In the genomic region with DNA sequence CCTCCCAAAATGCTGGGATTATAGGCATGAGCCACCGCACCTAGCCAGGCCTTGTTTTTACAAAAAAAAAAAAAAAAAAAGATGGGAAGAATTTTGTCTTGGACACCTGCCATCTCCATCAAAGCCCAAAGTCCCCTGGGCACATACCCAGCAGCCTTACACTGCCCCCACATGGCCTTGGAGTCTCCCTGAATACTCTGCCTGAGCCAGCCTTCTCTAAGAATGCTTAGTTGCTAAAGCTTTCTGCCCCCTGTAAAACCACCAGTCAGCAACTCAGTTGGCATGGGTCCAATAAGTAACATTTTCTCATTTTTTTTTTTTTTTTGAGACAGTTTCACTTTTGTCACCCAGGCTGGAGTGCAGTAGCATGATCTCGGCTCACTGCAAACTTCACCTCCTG, we compare ENCODE assay signal across 8 cellular contexts. TPM values are rescaled to one million over a fixed set of nuclear protein-coding genes. Genes with fewer than 3 reads are reported as not detected.
DNase-seq lines count a peak whose midpoint lies in the region; ATAC-seq, FAIRE-seq and TF ChIP-seq lines count a peak whose summit lies in the region.

No MANE protein-coding gene starts in this region.

- in situ Hi-C loops in astrocyte of the cerebellum (cut with HindIII; ENCODE audit: low sequenced_read_pairs) = no loop called here

- TF ChIP-seq POLR2A in GM12891 (IDR thresholded peaks at IDR 0.05; ENCODE audit: low read depth, low read length) = no peak

- H3K9me3 ChIP-seq in liver (ENCODE audit: control insufficient read depth in 4 of 4, low read length in 3 of 4) = no peaks in the 10 kb centered on the region

- TF ChIP-seq CTCF in astrocyte of the cerebellum (IDR thresholded peaks at IDR 0.05; ENCODE audit: low read depth, low read length, missing control alignments) (peak; percentile 39), liver (IDR thresholded peaks at IDR 0.05; ENCODE audit: low read depth, low read length, missing input control) (peak; percentile 62)

- 46% methylated on average over 2 of the region's 2 CpGs for WGBS in liver

- H3K27me3 ChIP-seq in liver (ENCODE audit: control insufficient read depth in 4 of 4, insufficient read depth in 4 of 4, low read length in 3 of 4) = no peaks in the 10 kb centered on the region

- H3K27ac ChIP-seq in liver (ENCODE audit: low read depth in 1 of 2, low read length in 2 of 2) = no peak overlapping the region

- H3K9ac ChIP-seq in liver (ENCODE audit: low read depth in 1 of 2, low read length in 2 of 2) = no peak overlapping the region

- peak; percentile 74 to 80 for TF ChIP-seq RAD21 in liver (IDR thresholded peaks at IDR 0.05)

- H3K4me1 ChIP-seq in liver (ENCODE audit: control insufficient read depth in 4 of 4, insufficient read depth in 4 of 4, low read length in 3 of 4) = peaks cover 0 to 3% (median under 1%) of the 10 kb centered on the region in 4 donors

- DNase-seq in Daoy (ENCODE audit: low read depth) (peak; percentile 24), HT-29 (ENCODE audit: low spot score) (peak; percentile 47), astrocyte of the cerebellum (ENCODE audit: low read depth) (peak; percentile 22), amniotic stem cell (lab: John Stamatoyannopoulos, UW) (no peak), GM12891 (ENCODE audit: insufficient read length, low spot score) (no peak)

- no peak overlapping the region for H3K4me3 ChIP-seq in astrocyte of the cerebellum (ENCODE audit: low read depth, low read length)
- H3K4me3 ChIP-seq in liver (ENCODE audit: low read depth in 1 of 3, low read length in 3 of 3) = no peak overlapping the region

- H3K36me3 ChIP-seq in liver (ENCODE audit: control insufficient read depth in 4 of 4, insufficient read depth in 3 of 4, low read depth in 1 of 4, low read length in 3 of 4) = no peaks in the 10 kb centered on the region

- no peak for FAIRE-seq in GM12891 (lab: Jason Lieb, UNC)

- ATAC-seq in GM19467 (IDR thresholded peaks at IDR 0.05; ENCODE audit: unreplicated experiment) = no peak
- ATAC-seq in GM21619 (IDR thresholded peaks at IDR 0.05; ENCODE audit: unreplicated experiment) = no peak

TF ChIP-seq in liver, 16 proteins besides CTCF, POLR2A, EP300 and RAD21:
- TF ChIP-seq TAF1 (conservative IDR thresholded peaks at IDR 0.05) = no peak
- TF ChIP-seq HNF4G (IDR thresholded peaks at IDR 0.05) = peak; percentile 79
- TF ChIP-seq NR2F2 (IDR thresholded peaks at IDR 0.05) = peak; percentile 55
- TF ChIP-seq RXRA (IDR thresholded peaks at IDR 0.05) = peak in 1 of 2 donors; percentile 61
- TF ChIP-seq EGR1 (IDR thresholded peaks at IDR 0.05; ENCODE audit: low read depth in 2 of 2) = no peak
- peak; percentile 84 to 89 for TF ChIP-seq HNF4A (conservative IDR thresholded peaks at IDR 0.05)
- TF ChIP-seq SP1 (IDR thresholded peaks at IDR 0.05) = peak; percentile 45

TF ChIP-seq in GM12891, 5 proteins besides CTCF, POLR2A, EP300 and RAD21:
- no peak for TF ChIP-seq POLR2AphosphoS5 (IDR thresholded peaks at IDR 0.05; ENCODE audit: low read depth, low read length)
- TF ChIP-seq TAF1 (IDR thresholded peaks at IDR 0.05; ENCODE audit: low read depth, low read length) = no peak

RNA-seq across cellular contexts. Expression of gene SPC25, which starts 40.6 kb away (rescaled TPM):
- total RNA-seq in Daoy (2014; rRNA removed; shearing (Covaris generic)) = 59.7 and 148 TPM in 2 replicates
- 7.0 and 7.9 TPM in 2 replicates for total RNA-seq in HT-29 (2014; rRNA removed; shearing (Covaris generic))
- 1 to 10 TPM in 1 of 2 donors, not detected in 1; 8.2 TPM for total RNA-seq in liver
- 1 to 10 TPM in 1 of 2 donors, under 1 TPM in 1; 0.58 to 2.1 TPM for polyA plus RNA-seq in liver
- 16.8 TPM for polyA plus RNA-seq in GM12891 (2012; ENCODE audit: low read depth, missing spikeins)

RNA-seq across cellular contexts. Expression of gene NOSTRIN, which starts 47.2 kb away (rescaled TPM):
- total RNA-seq in Daoy (2014; rRNA removed; shearing (Covaris generic)) = not detected in 2 replicates
- total RNA-seq in HT-29 (2014; rRNA removed; shearing (Covaris generic)) = 5.1 and 5.6 TPM in 2 replicates
- 10 to 100 TPM in 1 of 2 donors, 1 to 10 TPM in 1; 4.1 to 16.7 TPM for total RNA-seq in liver
- polyA plus RNA-seq in liver = 10 to 100 TPM in 1 of 2 donors, 1 to 10 TPM in 1; 5.5 to 11.5 TPM
- 0.41 TPM for polyA plus RNA-seq in GM12891 (2012; ENCODE audit: low read depth, missing spikeins)

RNA-seq across cellular contexts. Expression of gene G6PC2, which starts 51.5 kb away (rescaled TPM):
- total RNA-seq in Daoy (2014; rRNA removed; shearing (Covaris generic)) = not detected in 2 replicates
- not detected in 2 replicates for total RNA-seq in HT-29 (2014; rRNA removed; shearing (Covaris generic))
- not detected for total RNA-seq in liver
- not detected for polyA plus RNA-seq in liver
- not detected for polyA plus RNA-seq in GM12891 (2012; ENCODE audit: low read depth, missing spikeins)

Comparison
In these comparisons a context has a peak if more than half of its experiments do, and no peak if none do; other contexts are left out.
1. DNase-seq: peak in Daoy (single experiment), HT-29 (single experiment) and astrocyte of the cerebellum (single experiment); none in amniotic stem cell (single experiment) and GM12891 (single experiment).